ENCODE assay signal across 18 cellular contexts in the genomic region with DNA sequence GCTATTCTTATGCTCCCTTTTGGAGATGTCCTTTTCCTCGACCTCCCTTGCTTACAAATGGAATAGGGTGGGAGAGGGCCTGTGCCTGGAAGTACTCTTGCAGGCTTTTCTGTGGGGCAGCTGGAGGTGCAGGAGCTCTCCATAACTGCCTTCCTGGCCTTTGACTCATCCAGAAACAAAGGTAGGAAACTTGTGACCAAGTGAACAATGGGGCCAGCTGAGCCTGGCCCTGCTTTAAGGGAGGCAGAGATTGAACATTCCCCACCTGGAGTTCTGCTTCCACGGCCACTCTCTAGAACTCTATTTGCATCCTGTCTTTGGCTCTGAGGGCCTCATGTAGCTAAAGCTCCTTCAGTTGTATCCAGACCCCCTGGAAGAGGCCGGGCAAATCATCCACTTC. TPM values are rescaled to one million over a fixed set of nuclear protein-coding genes. Genes with fewer than 3 reads are reported as not detected.
"Had no signal": no experiment of that assay in that cellular context is flagged by ENCODE, and none has a peak within 500 bp of the region (broad histone marks: within the 10 kb centered on the region; RNA-seq: fewer than 3 reads in every experiment).

No MANE protein-coding gene starts in this region.

- H3K27ac ChIP-seq: epithelial cell of prostate, foreskin keratinocyte, left lung, pancreas, testis, upper lobe of right lung had no signal

- DNase-seq: activated gamma-delta T cell treated with Interleukin-2 at 50 U/mL for 16 hours; activated T-cell treated with anti-CD3 and anti-CD28 coated beads, Interleukin-2, amount 50 U/mL, for 1 hour; central memory CD4-positive, alpha-beta T cell; foreskin keratinocyte; left lung; pancreas; small intestine; stimulated activated CD4-positive, alpha-beta T cell treated with anti-CD3 and anti-CD28 coated beads, Interleukin-2, amount 100 ng/mL, for 24 hours; stomach; T1000; testis; upper lobe of right lung had no signal

- H3K36me3 ChIP-seq: pancreas, upper lobe of right lung had no signal

- H3K27me3 ChIP-seq: foreskin keratinocyte, left lung, pancreas, stomach, testis, upper lobe of right lung had no signal

- ATAC-seq: foreskin keratinocyte; left lung; natural killer cell treated with Interleukin-12 subunit alpha and Interleukin-12 subunit beta and Interleukin-15 and Interleukin-18, amount 100 ng/mL, for 72 hours; pancreas; sciatic nerve; stimulated activated memory B cell treated with anti-CD40 and anti-IgM and Interleukin-4, amounts not matched to agents 10 μg/mL and 1 μg/mL and 100 μg/mL, for 72 hours; upper lobe of right lung; WTC11 had no signal

- H3K4me1 ChIP-seq: foreskin keratinocyte, pancreas, stomach, testis, upper lobe of right lung had no signal

- H3K9me3 ChIP-seq: left lung, pancreas, stomach, testis, upper lobe of right lung had no signal

- H3K4me3 ChIP-seq: left lung, pancreas, stomach, testis, upper lobe of right lung had no signal

RNA-seq across cellular contexts. Expression of a gene that starts 5.1 kb away (rescaled TPM):
- total RNA-seq: foreskin keratinocyte; natural killer cell treated with Interleukin-12 subunit alpha and Interleukin-12 subunit beta and Interleukin-15 and Interleukin-18, amount 100 ng/mL, for 72 hours; SK-MEL-5 had no signal
- polyA plus RNA-seq: foreskin keratinocyte had no signal
